Comparison of ENCODE assay signal across 14 cellular contexts in the genomic region with DNA sequence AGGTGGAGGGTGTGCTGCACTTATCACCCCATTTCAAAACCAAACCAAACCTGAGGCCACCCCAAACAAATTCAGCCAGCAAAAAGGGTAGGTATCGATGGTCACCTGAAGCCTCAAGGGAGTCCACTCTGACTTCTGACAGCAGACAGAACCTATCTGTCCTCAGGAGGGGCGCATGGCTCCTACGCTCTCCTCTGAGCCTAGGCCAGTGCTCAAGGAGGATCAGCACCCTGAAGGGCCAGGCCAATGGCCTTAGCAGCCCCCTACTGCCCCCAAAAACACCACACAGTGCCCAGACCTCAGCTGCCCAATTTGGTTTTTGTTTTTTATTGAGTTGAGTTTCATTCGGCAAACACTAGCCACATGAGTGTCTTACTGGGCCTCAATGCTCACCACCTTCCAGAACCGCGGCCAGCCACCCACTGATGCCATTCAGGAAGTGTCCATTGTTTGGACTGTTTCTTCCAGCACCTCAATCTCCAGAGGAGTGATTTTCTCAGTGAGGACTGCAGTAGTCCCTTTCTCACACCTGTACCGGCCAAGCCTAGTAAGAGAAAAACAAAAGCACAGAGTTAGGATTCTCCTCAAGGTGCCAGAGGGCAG.
A peak's percentile ranks its signal among the peaks of the same experiment; 100 is the strongest.
DNase-seq lines count a peak whose midpoint lies in the region; ATAC-seq, FAIRE-seq and TF ChIP-seq lines count a peak whose summit lies in the region.
"Had no signal": no experiment of that assay in that cellular context is flagged by ENCODE, and none has a peak within 500 bp of the region (broad histone marks: within the 10 kb centered on the region; RNA-seq: fewer than 3 reads in every experiment).

No MANE protein-coding gene starts in this region.

- CTCF ChIA-PET in WTC11 (lab: Charles Lee) (interaction anchor here (0.6 kb wide), 1 partner anchor 10 kb away, joined by 10 read pairs; no protein-coding TSS in a partner anchor), endothelial cell of umbilical vein (lab: Charles Lee) (no interaction called here)

- no peak overlapping the region for H3K4me3 Mint-ChIP-seq in WTC11
- H3K4me3 Mint-ChIP-seq in progenitor cell of endocrine pancreas (ENCODE audit: low read depth): no peak overlapping the region

- no peak for ATAC-seq in WTC11
- ATAC-seq: gastroesophageal sphincter, left colon had no signal

- peaks cover 37% of the 10 kb centered on the region for H3K79me2 ChIP-seq in endothelial cell of umbilical vein (ENCODE audit: control insufficient read depth, insufficient read depth, low read length)

- H3K4me1 Mint-ChIP-seq in WTC11: 0 out of 2 replicates have a peak, but pooled peaks cover under 1% of the 10 kb centered on the region
- peaks cover 8% of the 10 kb centered on the region for H3K4me1 Mint-ChIP-seq in progenitor cell of endocrine pancreas (ENCODE audit: low read depth)

- peaks cover 7 to 47% of the 10 kb centered on the region in 2 experiments for H3K36me3 ChIP-seq in endothelial cell of umbilical vein (ENCODE audit: control insufficient read depth in 2 of 2, extremely low read depth in 1 of 2, insufficient read depth in 2 of 2, low read length in 2 of 2)

- POLR2A ChIA-PET in WTC11 (lab: Charles Lee) (no interaction called here), endothelial cell of umbilical vein (lab: Charles Lee) (no interaction called here)

- H3K9me3 Mint-ChIP-seq in WTC11 (no peaks in the 10 kb centered on the region), progenitor cell of endocrine pancreas (ENCODE audit: low read depth) (no peaks in the 10 kb centered on the region)

- TF ChIP-seq POLR2A in GM19193 (IDR thresholded peaks at IDR 0.05; ENCODE audit: extremely low read depth, insufficient read depth, insufficient read length) (peak; percentile 33), endothelial cell of umbilical vein (IDR thresholded peaks at IDR 0.05; ENCODE audit: low read depth, low read length) (no peak)

- H4K20me1 ChIP-seq in endothelial cell of umbilical vein (replicated peaks; ENCODE audit: control insufficient read depth, extremely low read depth, insufficient read depth, low read length): peaks cover 2% of the 10 kb centered on the region

- H3K27me3 Mint-ChIP-seq in WTC11 (ENCODE audit: low read depth): no peaks in the 10 kb centered on the region
- H3K27me3 Mint-ChIP-seq in progenitor cell of endocrine pancreas: no peaks in the 10 kb centered on the region

- H3K4me1 ChIP-seq in endothelial cell of umbilical vein (ENCODE audit: control insufficient read depth, extremely low read depth, insufficient read depth, low read length): no peaks in the 10 kb centered on the region

- H3K9me3 ChIP-seq in endothelial cell of umbilical vein (replicated peaks; ENCODE audit: control insufficient read depth, insufficient read depth, low read length): no peaks in the 10 kb centered on the region
- H3K9me3 ChIP-seq: gastroesophageal sphincter, SK-N-SH, thoracic aorta had no signal

- peak; percentile 54 for FAIRE-seq in endothelial cell of umbilical vein (lab: Jason Lieb, UNC)

- H3K27ac Mint-ChIP-seq in WTC11: peak overlapping the region; percentile 63
- peak overlapping the region; percentile 63 for H3K27ac Mint-ChIP-seq in progenitor cell of endocrine pancreas

- no peak overlapping the region for H3K4me3 ChIP-seq in endothelial cell of umbilical vein (replicated peaks in 1 of 3; ENCODE audit: insufficient read depth in 1 of 3, low read depth in 1 of 3, low read length in 3 of 3)
- H3K4me3 ChIP-seq: gastroesophageal sphincter, thoracic aorta had no signal

- H3K27ac ChIP-seq in endothelial cell of umbilical vein (ENCODE audit: insufficient read depth, low read depth, low read length): no peak overlapping the region
- H3K27ac ChIP-seq: gastroesophageal sphincter, thoracic aorta had no signal

- no peaks in the 10 kb centered on the region for H3K9me1 ChIP-seq in endothelial cell of umbilical vein (replicated peaks; ENCODE audit: control insufficient read depth, extremely low read depth, insufficient read depth, low read length)

- H3K4me2 ChIP-seq in endothelial cell of umbilical vein (ENCODE audit: insufficient read depth, low read length): no peak overlapping the region
- H3K4me2 ChIP-seq: SK-N-SH had no signal

- no peak for TF ChIP-seq CTCF in WTC11 (IDR thresholded peaks at IDR 0.05)
- no peak for TF ChIP-seq CTCF in endothelial cell of umbilical vein (IDR thresholded peaks at IDR 0.05; ENCODE audit: extremely low read depth in 1 of 2, insufficient read depth in 1 of 2, low read depth in 1 of 2, low read length in 2 of 2)
- TF ChIP-seq CTCF in progenitor cell of endocrine pancreas (IDR thresholded peaks at IDR 0.05; ENCODE audit: unreplicated experiment): no peak

- dilution Hi-C loops in endothelial cell of umbilical vein (cut with MboI; ENCODE audit: extremely low pct_ligation_motif_present, low sequenced_read_pairs): no loop called here

- H2AFZ ChIP-seq in endothelial cell of umbilical vein (ENCODE audit: low read depth, low read length): no peak overlapping the region

- H3K36me3 Mint-ChIP-seq in WTC11: peaks cover 39% of the 10 kb centered on the region
- H3K36me3 Mint-ChIP-seq in progenitor cell of endocrine pancreas (ENCODE audit: insufficient read depth): peaks cover 12% of the 10 kb centered on the region

- DNase-seq in WTC11 (ENCODE audit: low spot score) (no peak), endothelial cell of umbilical vein (ENCODE audit: low read depth, low spot score) (no peak), progenitor cell of endocrine pancreas (ENCODE audit: low spot score, unreplicated experiment) (no peak), foreskin melanocyte (no peak), NCI-H526 (lab: John Stamatoyannopoulos, UW) (no peak), GOT3 (lab: John Stamatoyannopoulos, UW) (no peak)
- DNase-seq: activated gamma-delta T cell treated with Interleukin-2 at 50 U/mL for 16 hours; left colon; NCI-H146; SK-N-SH; stimulated activated CD4-positive, alpha-beta T cell treated with anti-CD3 and anti-CD28 coated beads, Interleukin-4, amount 100 ng/mL, for 1 hour had no signal

- H3K27me3 ChIP-seq in endothelial cell of umbilical vein (ENCODE audit: control insufficient read depth in 2 of 2, insufficient read depth in 2 of 2, low read length in 2 of 2): no peaks in the 10 kb centered on the region
- H3K27me3 ChIP-seq: gastroesophageal sphincter had no signal

- H3K9ac ChIP-seq in endothelial cell of umbilical vein (replicated peaks; ENCODE audit: extremely low read depth, insufficient read depth, low read length): no peak overlapping the region
- H3K9ac ChIP-seq: SK-N-SH had no signal

- BruUV-seq in endothelial cell of umbilical vein (replicated peaks; lab: Mats Ljungman, UMichigan): TSS peak; percentile 0

- intact Hi-C loops in endothelial cell of umbilical vein (cut with micrococcal nuclease): no loop called here

TF ChIP-seq in WTC11, 78 proteins besides CTCF, POLR2A, EP300 and RAD21:
- TF ChIP-seq, protein P1, sequence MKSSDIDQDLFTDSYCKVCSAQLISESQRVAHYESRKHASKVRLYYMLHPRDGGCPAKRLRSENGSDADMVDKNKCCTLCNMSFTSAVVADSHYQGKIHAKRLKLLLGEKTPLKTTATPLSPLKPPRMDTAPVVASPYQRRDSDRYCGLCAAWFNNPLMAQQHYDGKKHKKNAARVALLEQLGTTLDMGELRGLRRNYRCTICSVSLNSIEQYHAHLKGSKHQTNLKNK (CRISPR knock-in tag; IDR thresholded peaks at IDR 0.05): no peak
TF ChIP-seq in WTC11: peak in this region for 0.

TF ChIP-seq in endothelial cell of umbilical vein, 7 proteins besides CTCF, POLR2A, EP300 and RAD21:
- TF ChIP-seq GATA2 (IDR thresholded peaks at IDR 0.05; ENCODE audit: insufficient read depth, insufficient read length, low read depth, low read length) (no peak), POLR2AphosphoS5 (IDR thresholded peaks at IDR 0.05; ENCODE audit: insufficient read depth, low read depth, low read length) (no peak), FOS (IDR thresholded peaks at IDR 0.05; ENCODE audit: borderline replicate concordance, insufficient read depth, low read length) (no peak), EZH2 (IDR thresholded peaks at IDR 0.05; ENCODE audit: borderline replicate concordance, low read depth, low read length, severe bottlenecking) (no peak), JUN (IDR thresholded peaks at IDR 0.05; ENCODE audit: borderline replicate concordance, insufficient read depth, insufficient read length, low read depth) (no peak), MYC (IDR thresholded peaks at IDR 0.05; ENCODE audit: low read depth, low read length) (no peak)
- TF ChIP-seq, protein P2, sequence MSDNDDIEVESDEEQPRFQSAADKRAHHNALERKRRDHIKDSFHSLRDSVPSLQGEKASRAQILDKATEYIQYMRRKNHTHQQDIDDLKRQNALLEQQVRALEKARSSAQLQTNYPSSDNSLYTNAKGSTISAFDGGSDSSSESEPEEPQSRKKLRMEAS (IDR thresholded peaks at IDR 0.05; ENCODE audit: insufficient read depth, insufficient read length): no peak
TF ChIP-seq in endothelial cell of umbilical vein: peak in this region for 0.
